Comparison of ENCODE assay signal across 1 cellular context in genomic region chr14:50532502-50533313, GRCh38.
A peak's percentile ranks its signal among the peaks of the same experiment; 100 is the strongest.
TF ChIP-seq lines count a peak whose summit lies in the region.

MAP4K5 (minus strand) TSS chr14:50532569; CDS start chr14:50532049, 520 bp downstream.

TF ChIP-seq in IMR-90, 13 proteins besides CTCF, POLR2A, EP300 and RAD21 (continued from another document):
- TF ChIP-seq CEBPB (IDR thresholded peaks at IDR 0.05; ENCODE audit: low read depth, low read length) (no peak), SMC3 (IDR thresholded peaks at IDR 0.05; ENCODE audit: low read depth, low read length) (peak; percentile 87), NFE2L2 (IDR thresholded peaks at IDR 0.05; ENCODE audit: low read depth, low read length) (no peak)
TF ChIP-seq in IMR-90: peak in this region for 8.
